Comparison of ENCODE assay signal across 15 cellular contexts in genomic region chr21:32328595-32328994, GRCh38. TPM values are rescaled to one million over a fixed set of nuclear protein-coding genes. Genes with fewer than 3 reads are reported as not detected.
DNase-seq lines count a peak whose midpoint lies in the region; ATAC-seq and TF ChIP-seq lines count a peak whose summit lies in the region.
"Had no signal": no experiment of that assay in that cellular context is flagged by ENCODE, and none has a peak within 500 bp of the region (broad histone marks: within the 10 kb centered on the region; RNA-seq: fewer than 3 reads in every experiment).

No MANE protein-coding gene starts in this region.

- H3K18ac ChIP-seq in H9 (ENCODE audit: insufficient read length, low read depth, low read length) = no peak overlapping the region

- H3K79me1 ChIP-seq in H9 (ENCODE audit: insufficient read depth, low read depth, low read length, poor library complexity, severe bottlenecking) = no peaks in the 10 kb centered on the region

- peak; percentile 44 for ATAC-seq in SK-N-SH treated with all-trans-retinoic acid at 6 μM for 48 hours

- no peak for TF ChIP-seq POLR2A in tibial nerve (IDR thresholded peaks at IDR 0.05)

- H3K4me1 Mint-ChIP-seq in neural crest cell (peaks cover 38% of the 10 kb centered on the region), H9 (peaks cover 17 to 19% of the 10 kb centered on the region in 2 experiments)

- no peak overlapping the region for H4K91ac ChIP-seq in H9 (ENCODE audit: insufficient read length, low read depth, low read length)

- H2BK12ac ChIP-seq in H9 (ENCODE audit: insufficient read length, low read depth, low read length) = no peak overlapping the region

- H2BK5ac ChIP-seq in H9 (ENCODE audit: insufficient read length, low read length) = no peak overlapping the region

- no peak overlapping the region for H3K23ac ChIP-seq in H9 (ENCODE audit: insufficient read length, low read depth, low read length)

- peak overlapping the region in 3 of 4 donors; percentile 57 to 82 (median 67) for H3K27ac ChIP-seq in tibial nerve
- H3K27ac ChIP-seq in H9 (ENCODE audit: insufficient read length, low read depth, low read length) = no peak overlapping the region

- H3K9ac ChIP-seq in H9 (ENCODE audit: extremely low read depth, insufficient read length, low read length) = no peak overlapping the region

- H3K4me3 Mint-ChIP-seq in neural crest cell (no peak overlapping the region), H9 (no peak overlapping the region)
- H3K4me3 Mint-ChIP-seq: activated B cell treated with CpG ODN at 0.5 μM for 24 hours; activated T-cell treated with anti-CD3 and anti-CD28 coated beads, Interleukin-2, amount 50 U/mL, for 24 hours had no signal

- peaks cover 0 to 85% (median 8%) of the 10 kb centered on the region in 3 donors for H3K36me3 ChIP-seq in tibial nerve

- TF ChIP-seq CTCF in fibroblast of pulmonary artery (IDR thresholded peaks at IDR 0.05; ENCODE audit: low read length, missing control alignments) = no peak
- no peak for TF ChIP-seq CTCF in neural crest cell (conservative IDR thresholded peaks at IDR 0.05)
- TF ChIP-seq CTCF in tibial nerve (IDR thresholded peaks at IDR 0.05) = no peak
- no peak for TF ChIP-seq CTCF in GM13976 (IDR thresholded peaks at IDR 0.05; ENCODE audit: borderline replicate concordance, control extremely low read depth, extremely low read depth, insufficient read depth, missing control alignments)
- TF ChIP-seq CTCF in H9 (conservative IDR thresholded peaks at IDR 0.05) = no peak

- H2BK20ac ChIP-seq in H9 (ENCODE audit: low read depth, low read length, poor library complexity, severe bottlenecking) = no peak overlapping the region

- H3K4me2 ChIP-seq in H9 (ENCODE audit: insufficient read depth, insufficient read length, low read length) = no peak overlapping the region

- H3K79me2 ChIP-seq in H9 (ENCODE audit: insufficient read depth, low read length) = no peaks in the 10 kb centered on the region

- no peak overlapping the region for H2AK5ac ChIP-seq in H9 (ENCODE audit: insufficient read length, low read length)

- H2BK120ac ChIP-seq in H9 (ENCODE audit: low read depth, low read length, poor library complexity, severe bottlenecking) = no peak overlapping the region

- H3K9me3 ChIP-seq in tibial nerve = no peaks in the 10 kb centered on the region
- no peaks in the 10 kb centered on the region for H3K9me3 ChIP-seq in H9 (ENCODE audit: control insufficient read depth, low read depth, low read length)
- H3K9me3 ChIP-seq: Caco-2 had no signal

- H3K27me3 Mint-ChIP-seq in neural crest cell (ENCODE audit: low read depth) (peaks cover 6% of the 10 kb centered on the region), H9 (ENCODE audit: low read depth) (no peaks in the 10 kb centered on the region)
- H3K27me3 Mint-ChIP-seq: activated B cell treated with CpG ODN at 0.5 μM for 24 hours; activated T-cell treated with anti-CD3 and anti-CD28 coated beads, Interleukin-2, amount 50 U/mL, for 24 hours had no signal

- H3K27ac Mint-ChIP-seq in neural crest cell (ENCODE audit: unreplicated experiment) (peak overlapping the region; percentile 69), H9 (no peak overlapping the region)
- H3K27ac Mint-ChIP-seq: activated B cell treated with CpG ODN at 0.5 μM for 24 hours had no signal

- no peaks in the 10 kb centered on the region for H4K20me1 ChIP-seq in H9 (ENCODE audit: control insufficient read depth, insufficient read depth, insufficient read length)

- H3T11ph ChIP-seq in H9 (ENCODE audit: low read length) = no peak overlapping the region

- H3K4me3 ChIP-seq in fibroblast of pulmonary artery (replicated peaks; ENCODE audit: low read depth, low read length) (no peak overlapping the region), tibial nerve (no peak overlapping the region)

- no peak overlapping the region for H4K8ac ChIP-seq in H9 (replicated peaks; ENCODE audit: insufficient read length, low read depth, low read length)

- in situ Hi-C loops in GM13976 (cut with MboI; ENCODE audit: low sequenced_read_pairs, unreplicated experiment) = no loop called here

- 11 to 21% methylated on average over 3 of the region's 3 CpGs for WGBS in tibial nerve, 2 donors
- no CpG with 5 or more reads among the region's 3 CpGs for WGBS in H9 (ENCODE audit: extremely low coverage, insufficient read length, low lambda C conversion rate)

- H3K4me1 ChIP-seq in tibial nerve (peaks cover 0 to 50% (median 6%) of the 10 kb centered on the region in 4 donors), H9 (ENCODE audit: insufficient read depth, low read length) (no peaks in the 10 kb centered on the region)
- H3K4me1 ChIP-seq: Caco-2 had no signal

- no peaks in the 10 kb centered on the region for H3K23me2 ChIP-seq in H9 (ENCODE audit: insufficient read length, low read depth, low read length, poor library complexity, severe bottlenecking)

- H3K27me3 ChIP-seq in tibial nerve = no peaks in the 10 kb centered on the region
- H3K27me3 ChIP-seq in H9 (ENCODE audit: insufficient read depth, low read length) = no peaks in the 10 kb centered on the region

- no peak overlapping the region for H4K5ac ChIP-seq in H9 (ENCODE audit: insufficient read length, low read depth, low read length)

- H3K9me3 Mint-ChIP-seq in neural crest cell (peaks cover 10% of the 10 kb centered on the region), H9 (no peaks in the 10 kb centered on the region)
- H3K9me3 Mint-ChIP-seq: activated T-cell treated with anti-CD3 and anti-CD28 coated beads, Interleukin-2, amount 50 U/mL, for 24 hours had no signal

- no peak overlapping the region for H3K56ac ChIP-seq in H9 (ENCODE audit: insufficient read length, low read depth, low read length)

- H2BK15ac ChIP-seq in H9 (ENCODE audit: low read depth, low read length) = no peak overlapping the region

- DNase-seq in fibroblast of pulmonary artery (ENCODE audit: low read depth) (peak; percentile 68), neural crest cell (ENCODE audit: low read depth, low spot score) (no peak), tibial nerve (ENCODE audit: low spot score in 2 of 2) (no peak), GM13976 (ENCODE audit: low spot score) (no peak), DMS 273 treated with DMSO at 0.1 percent for 48 hours (lab: John Stamatoyannopoulos, UW) (no peak), NCI-H146 treated with DMSO at 0.1 percent for 48 hours (lab: John Stamatoyannopoulos, UW; ENCODE audit: unreplicated experiment) (no peak), H9 (no peak)
- DNase-seq: activated B cell treated with CpG ODN at 0.5 μM for 24 hours; activated T-cell treated with anti-CD3 and anti-CD28 coated beads, Interleukin-2, amount 50 U/mL, for 24 hours; Caco-2; NCI-H1092 treated with DMSO at 0.1 percent for 48 hours; NCI-H69; stimulated activated CD4-positive, alpha-beta T cell treated with anti-CD3 and anti-CD28 coated beads, Interleukin-4, amount 100 ng/mL, for 1 hour had no signal

- no peak for TF ChIP-seq EP300 in tibial nerve (IDR thresholded peaks at IDR 0.05)

- peaks cover 35% of the 10 kb centered on the region for H3K36me3 Mint-ChIP-seq in neural crest cell (ENCODE audit: low read depth)
- peaks cover 35 to 86% (median 75%) of the 10 kb centered on the region in 3 experiments for H3K36me3 Mint-ChIP-seq in H9 (ENCODE audit: insufficient read depth in 1 of 3, low read depth in 3 of 3)

- H3K14ac ChIP-seq in H9 (ENCODE audit: insufficient read depth, low read length) = no peak overlapping the region

- H2AFZ ChIP-seq in H9 (ENCODE audit: low read length) = no peak overlapping the region

- no peak overlapping the region for H3K4ac ChIP-seq in H9 (ENCODE audit: low read depth, low read length)

TF ChIP-seq in SK-N-SH treated with all-trans-retinoic acid at 6 μM for 48 hours, 23 proteins besides CTCF, POLR2A, EP300 and RAD21:
- TF ChIP-seq ZFP3 (CRISPR knock-in tag; IDR thresholded peaks at IDR 0.05) (no peak), ZC3H10 (CRISPR knock-in tag; IDR thresholded peaks at IDR 0.05) (0 out of 2 replicates have a peak, but pooled peaks have one; percentile 45), ARNTL (CRISPR knock-in tag; IDR thresholded peaks at IDR 0.05; ENCODE audit: borderline replicate concordance, low read depth) (no peak)

RNA-seq across cellular contexts. Expression of gene MRAP, which starts 29.9 kb away (rescaled TPM):
- total RNA-seq in neural crest cell (not detected in 2 replicates), tibial nerve (10 to 100 TPM in 1 of 4 donors, 1 to 10 TPM in 3; 1.6 to 14.4 (median 4.8) TPM), H9 (2021) (not detected in 2 replicates)
- total RNA-seq: activated B cell treated with CpG ODN at 0.5 μM for 24 hours, Caco-2, epithelial cell of proximal tubule had no signal

RNA-seq across cellular contexts. Expression of gene MIS18A, which starts 49.7 kb away (rescaled TPM):
- 49.7 and 50.9 TPM in 2 replicates for total RNA-seq in neural crest cell
- 1 to 10 TPM; 4.0 to 9.3 (median 7.1) TPM for total RNA-seq in tibial nerve
- total RNA-seq in H9 (2021) = 56.3 and 56.5 TPM in 2 replicates
